ENCODE assay signal across 8 cellular contexts in genomic region chrX:150366951-150367545, GRCh38. TPM values are rescaled to one million over a fixed set of nuclear protein-coding genes. Genes with fewer than 3 reads are reported as not detected.
DNase-seq lines count a peak whose midpoint lies in the region; ATAC-seq and TF ChIP-seq lines count a peak whose summit lies in the region.

No MANE protein-coding gene starts in this region.

- intact Hi-C loops in body of pancreas (cut with DNase I), result no loop called here
- intact Hi-C loops in OCI-LY7 (cut with micrococcal nuclease; ENCODE audit: unreplicated experiment), result no loop called here

- peak overlapping the region in 1 of 2 donors; percentile 14 for H3K9ac ChIP-seq in liver (ENCODE audit: low read depth in 1 of 2, low read length in 2 of 2)

- H3K4me2 ChIP-seq in OCI-LY7 (ENCODE audit: low read length), result no peak overlapping the region

- H3K9me2 ChIP-seq in OCI-LY7 (ENCODE audit: insufficient read depth, low read length), result no peaks in the 10 kb centered on the region

- H2AFZ ChIP-seq in OCI-LY7 (ENCODE audit: low read length), result no peak overlapping the region

- no peak overlapping the region for H3K27ac Mint-ChIP-seq in activated CD8-positive, alpha-beta memory T cell treated with anti-CD3 and anti-CD28 coated beads, Interleukin-2, amount 10 ng/mL, durations not matched to agents 7 days and 5 days

- H3K9me3 Mint-ChIP-seq in activated CD8-positive, alpha-beta memory T cell treated with anti-CD3 and anti-CD28 coated beads, Interleukin-2, amount 10 ng/mL, durations not matched to agents 7 days and 5 days (ENCODE audit: low read depth), result no peaks in the 10 kb centered on the region

- TF ChIP-seq POLR2A in body of pancreas (IDR thresholded peaks at IDR 0.05), result no peak

- no peaks in the 10 kb centered on the region for H3K79me2 ChIP-seq in OCI-LY7 (ENCODE audit: insufficient read depth, low read depth, low read length)

- TF ChIP-seq RAD21 in liver (IDR thresholded peaks at IDR 0.05), result no peak

- H3K36me3 ChIP-seq in body of pancreas (replicated peaks in 1 of 2; ENCODE audit: insufficient read depth in 1 of 2, low read depth in 2 of 2) (no peaks in the 10 kb centered on the region), liver (ENCODE audit: control insufficient read depth in 4 of 4, insufficient read depth in 3 of 4, low read depth in 1 of 4, low read length in 3 of 4) (no peaks in the 10 kb centered on the region), OCI-LY7 (ENCODE audit: insufficient read depth, low read length) (no peaks in the 10 kb centered on the region)

- H3K4me3 ChIP-seq in body of pancreas, result no peak overlapping the region
- peak overlapping the region in 1 of 3 donors; percentile 68 for H3K4me3 ChIP-seq in liver (ENCODE audit: low read depth in 1 of 3, low read length in 3 of 3)
- no peak overlapping the region for H3K4me3 ChIP-seq in OCI-LY7 (ENCODE audit: low read depth, low read length, poor library complexity, severe bottlenecking)

- POLR2A ChIA-PET in OCI-LY7 (lab: Charles Lee), result no interaction called here

- no peak for ATAC-seq in activated CD8-positive, alpha-beta memory T cell treated with anti-CD3 and anti-CD28 coated beads, Interleukin-2, amount 10 ng/mL, durations not matched to agents 7 days and 5 days
- ATAC-seq in body of pancreas, result no peak
- ATAC-seq in GM19452 (IDR thresholded peaks at IDR 0.05; ENCODE audit: unreplicated experiment), result no peak

- H3K9me3 ChIP-seq in body of pancreas, result no peaks in the 10 kb centered on the region
- H3K9me3 ChIP-seq in liver (ENCODE audit: control insufficient read depth in 4 of 4, low read length in 3 of 4), result no peaks in the 10 kb centered on the region
- no peaks in the 10 kb centered on the region for H3K9me3 ChIP-seq in OCI-LY7 (ENCODE audit: low read length)

- WGBS in body of pancreas, 2 donors, result 0 to 6% methylated on average over 5 of the region's 5 CpGs
- 19% methylated on average over 5 of the region's 5 CpGs for WGBS in liver

- H3K27me3 ChIP-seq in body of pancreas, result no peaks in the 10 kb centered on the region
- H3K27me3 ChIP-seq in liver (ENCODE audit: control insufficient read depth in 4 of 4, insufficient read depth in 4 of 4, low read length in 3 of 4), result no peaks in the 10 kb centered on the region

- H3K4me1 ChIP-seq in body of pancreas (peaks cover 10% of the 10 kb centered on the region), liver (ENCODE audit: control insufficient read depth in 4 of 4, insufficient read depth in 4 of 4, low read length in 3 of 4) (peaks cover 0 to 17% (median 9%) of the 10 kb centered on the region in 4 donors), OCI-LY7 (ENCODE audit: insufficient read depth, low read length, poor library complexity, severe bottlenecking) (no peaks in the 10 kb centered on the region)

- DNase-seq in activated CD8-positive, alpha-beta memory T cell treated with anti-CD3 and anti-CD28 coated beads, Interleukin-2, amount 10 ng/mL, durations not matched to agents 7 days and 5 days, result no peak
- DNase-seq in activated CD8-positive, alpha-beta memory T cell treated with anti-CD3 and anti-CD28 coated beads, Interleukin-2, amount 50 U/mL, for 4 hours, result no peak
- DNase-seq in body of pancreas (peak in 1 of 4 donors; percentile 8), OCI-LY7 (ENCODE audit: low spot score) (no peak), NCI-H2196 treated with DMSO at 0.1 percent for 48 hours (lab: John Stamatoyannopoulos, UW; ENCODE audit: unreplicated experiment) (no peak)

- peaks cover 1% of the 10 kb centered on the region for H3K36me3 Mint-ChIP-seq in activated CD8-positive, alpha-beta memory T cell treated with anti-CD3 and anti-CD28 coated beads, Interleukin-2, amount 10 ng/mL, durations not matched to agents 7 days and 5 days

- peak overlapping the region; percentile 18 for H3K4me3 Mint-ChIP-seq in activated CD8-positive, alpha-beta memory T cell treated with anti-CD3 and anti-CD28 coated beads, Interleukin-2, amount 10 ng/mL, durations not matched to agents 7 days and 5 days

- CTCF ChIA-PET in activated CD8-positive, alpha-beta memory T cell treated with anti-CD3 and anti-CD28 coated beads, Interleukin-2, amount 10 ng/mL, durations not matched to agents 7 days and 5 days (lab: Charles Lee), result no interaction called here
- CTCF ChIA-PET in OCI-LY7 (lab: Charles Lee; ENCODE audit: unreplicated experiment), result no interaction called here

- TF ChIP-seq CTCF in body of pancreas (IDR thresholded peaks at IDR 0.05) (no peak), liver (IDR thresholded peaks at IDR 0.05; ENCODE audit: low read depth, low read length, missing input control) (no peak), OCI-LY7 (conservative IDR thresholded peaks at IDR 0.05; ENCODE audit: low read length) (no peak)

- H3K4me1 Mint-ChIP-seq in activated CD8-positive, alpha-beta memory T cell treated with anti-CD3 and anti-CD28 coated beads, Interleukin-2, amount 10 ng/mL, durations not matched to agents 7 days and 5 days, result peaks cover 15% of the 10 kb centered on the region

- no peaks in the 10 kb centered on the region for H4K20me1 ChIP-seq in OCI-LY7 (ENCODE audit: insufficient read depth, low read length)

- H3K27ac ChIP-seq in body of pancreas (peak overlapping the region; percentile 63 to 88 (median 74)), liver (ENCODE audit: low read depth in 1 of 2, low read length in 2 of 2) (peak overlapping the region; percentile 65 to 78), temporal lobe (ENCODE audit: low read depth, low read length) (peak overlapping the region; percentile 79), OCI-LY7 (ENCODE audit: low read depth, low read length, poor library complexity, severe bottlenecking) (no peak overlapping the region)

- no TSS peak for BruUV-seq in OCI-LY7 (replicated peaks; lab: Mats Ljungman, UMichigan)

- H3K27me3 Mint-ChIP-seq in activated CD8-positive, alpha-beta memory T cell treated with anti-CD3 and anti-CD28 coated beads, Interleukin-2, amount 10 ng/mL, durations not matched to agents 7 days and 5 days, result peaks cover 4% of the 10 kb centered on the region

TF ChIP-seq in liver, 16 proteins besides CTCF, POLR2A, EP300 and RAD21:
- TF ChIP-seq JUND (IDR thresholded peaks at IDR 0.05), result no peak
- TF ChIP-seq ATF3 (IDR thresholded peaks at IDR 0.05), result no peak
- TF ChIP-seq TAF1 (conservative IDR thresholded peaks at IDR 0.05), result no peak
- no peak for TF ChIP-seq NR2F2 (IDR thresholded peaks at IDR 0.05)
- TF ChIP-seq HNF4A (conservative IDR thresholded peaks at IDR 0.05), result no peak
- no peak for TF ChIP-seq FOXA1 (IDR thresholded peaks at IDR 0.05)

RNA-seq across cellular contexts. Expression of gene MAMLD1, which starts 3.9 kb away (rescaled TPM):
- total RNA-seq in activated CD8-positive, alpha-beta memory T cell treated with anti-CD3 and anti-CD28 coated beads, Interleukin-2, amount 10 ng/mL, durations not matched to agents 7 days and 5 days, result 10 to 100 TPM in 1 of 2 experiments, 1 to 10 TPM in 1; 8.1 to 11.9 TPM
- 1 to 10 TPM; 3.4 to 5.6 TPM for total RNA-seq in body of pancreas
- total RNA-seq in liver, result under 1 TPM; 0.59 to 0.89 TPM
- polyA plus RNA-seq in liver, result 1 to 10 TPM in 1 of 2 donors, under 1 TPM in 1; 0.64 to 1.1 TPM
- 3.7 TPM for total RNA-seq in temporal lobe
- not detected in 2 replicates for total RNA-seq in OCI-LY7 (2014; rRNA removed; shearing (Covaris generic))
- not detected in 2 replicates for total RNA-seq in OCI-LY7 (2022)
